In the genomic region with DNA sequence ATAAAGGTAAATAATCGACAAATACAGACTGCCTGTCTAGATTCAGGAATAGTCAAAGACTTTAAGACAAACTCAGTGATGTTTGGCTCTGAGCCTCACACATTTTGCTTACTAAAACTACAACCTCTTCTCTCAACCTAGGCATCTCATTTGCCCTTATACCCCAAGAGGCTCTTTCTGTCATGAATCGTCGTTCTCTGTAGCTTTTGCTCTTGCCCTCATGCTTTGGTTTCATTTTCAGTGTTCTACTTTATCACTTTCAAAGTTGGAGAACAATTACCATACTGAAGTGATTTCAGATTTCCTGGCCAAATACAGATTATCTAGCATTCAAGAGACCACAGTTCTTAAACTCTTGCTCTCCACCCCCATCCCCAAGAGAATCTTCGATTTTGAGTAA, we compare ENCODE assay signal across 15 cellular contexts.
"Had no signal": no experiment of that assay in that cellular context is flagged by ENCODE, and none has a peak within 500 bp of the region (broad histone marks: within the 10 kb centered on the region; RNA-seq: fewer than 3 reads in every experiment).

No MANE protein-coding gene starts in this region.

- H3K4me3 Mint-ChIP-seq: activated naive CD8-positive, alpha-beta T cell treated with anti-CD3 and anti-CD28 coated beads, Interleukin-2, amount 10 ng/mL, durations not matched to agents 7 days and 5 days; nephron progenitor cell had no signal

- H3K4me3 ChIP-seq: esophagus squamous epithelium, psoas muscle, spleen had no signal

- H3K27ac ChIP-seq: esophagus squamous epithelium, foreskin keratinocyte, psoas muscle, spleen had no signal

- DNase-seq: activated CD4-positive, alpha-beta T cell treated with anti-CD3 and anti-CD28 coated beads, Interleukin-2, amount 50 U/mL, for 4 hours; activated CD4-positive, CD25-positive, alpha-beta regulatory T cell treated with anti-CD3 and anti-CD28 coated beads, Interleukin-2, amount 50 U/mL, for 72 hours; activated naive CD8-positive, alpha-beta T cell treated with anti-CD3 and anti-CD28 coated beads, Interleukin-2, amount 10 ng/mL, durations not matched to agents 7 days and 5 days; activated T-cell treated with anti-CD3 and anti-CD28 coated beads, Interleukin-2, amount 50 U/mL, for 48 hours; aorta; esophagus squamous epithelium; foreskin keratinocyte; head of caudate nucleus; nephron progenitor cell; psoas muscle; spleen; stimulated activated CD4-positive, alpha-beta T cell treated with anti-CD3 and anti-CD28 coated beads, Interleukin-1b, Interleukin-23, amount 100 ng/mL, for 48 hours; stimulated activated naive CD4-positive, alpha-beta T cell; trophoblast cell had no signal

- H3K4me1 ChIP-seq: esophagus squamous epithelium, foreskin keratinocyte, psoas muscle, spleen had no signal

- H3K27ac Mint-ChIP-seq: activated naive CD8-positive, alpha-beta T cell treated with anti-CD3 and anti-CD28 coated beads, Interleukin-2, amount 10 ng/mL, durations not matched to agents 7 days and 5 days; nephron progenitor cell had no signal

- H3K4me1 Mint-ChIP-seq: nephron progenitor cell had no signal

- H3K36me3 Mint-ChIP-seq: activated naive CD8-positive, alpha-beta T cell treated with anti-CD3 and anti-CD28 coated beads, Interleukin-2, amount 10 ng/mL, durations not matched to agents 7 days and 5 days had no signal

- H3K27me3 ChIP-seq: esophagus squamous epithelium, foreskin keratinocyte, spleen had no signal

- H3K9me3 ChIP-seq: esophagus squamous epithelium, psoas muscle, spleen had no signal

- H3K9me3 Mint-ChIP-seq: activated naive CD8-positive, alpha-beta T cell treated with anti-CD3 and anti-CD28 coated beads, Interleukin-2, amount 10 ng/mL, durations not matched to agents 7 days and 5 days; nephron progenitor cell had no signal

- ATAC-seq: foreskin keratinocyte, psoas muscle, sciatic nerve had no signal

- H3K27me3 Mint-ChIP-seq: activated naive CD8-positive, alpha-beta T cell treated with anti-CD3 and anti-CD28 coated beads, Interleukin-2, amount 10 ng/mL, durations not matched to agents 7 days and 5 days had no signal

- H3K36me3 ChIP-seq: esophagus squamous epithelium, spleen had no signal
